ENCODE assay signal across 13 cellular contexts in the genomic region with DNA sequence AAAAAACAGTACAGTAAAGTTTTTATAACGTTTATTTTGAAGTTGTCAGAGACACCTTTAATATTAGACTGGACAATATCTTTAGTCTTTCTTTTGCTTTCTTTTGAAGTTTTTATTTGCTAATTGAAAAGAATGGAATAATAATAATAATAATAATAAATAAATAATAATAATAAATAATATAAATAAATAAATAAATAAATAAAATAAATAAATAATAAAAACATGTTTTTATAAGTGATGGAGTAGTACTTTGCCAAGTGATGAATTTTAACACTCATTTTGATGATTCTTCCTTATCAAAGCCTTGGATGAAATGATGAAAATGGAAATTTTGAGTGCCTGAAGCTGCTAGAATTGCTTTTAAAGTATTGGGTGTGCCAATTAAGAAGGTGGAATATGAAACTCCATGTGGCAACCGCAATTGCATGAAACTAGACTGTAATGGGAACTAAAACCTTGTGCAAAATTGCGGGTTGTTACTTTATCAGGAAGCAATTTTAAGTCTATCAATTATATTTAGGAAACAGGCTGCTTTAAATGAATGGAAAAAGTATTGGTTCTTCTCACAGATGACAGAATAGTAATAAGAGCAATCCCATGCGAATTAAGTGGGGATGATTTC. TPM values are rescaled to one million over a fixed set of nuclear protein-coding genes. Genes with fewer than 3 reads are reported as not detected.
DNase-seq lines count a peak whose midpoint lies in the region; ATAC-seq, FAIRE-seq and TF ChIP-seq lines count a peak whose summit lies in the region.
"Had no signal": no experiment of that assay in that cellular context is flagged by ENCODE, and none has a peak within 500 bp of the region (broad histone marks: within the 10 kb centered on the region; RNA-seq: fewer than 3 reads in every experiment).

No MANE protein-coding gene starts in this region.

- peaks cover 32% of the 10 kb centered on the region for H3K4me1 ChIP-seq in keratinocyte (ENCODE audit: control insufficient read depth, extremely low read depth, insufficient read depth, low read length)

- peak overlapping the region; percentile 35 for H3K27ac Mint-ChIP-seq in activated T-helper 1 cell treated with anti-CD3 and anti-CD28 coated beads, Interleukin-12 subunit alpha, Interleukin-12 subunit beta, Interleukin-2, Interleukin-4 antibody, amounts not matched to agents 30 ng/mL and 10 ng/mL and 1 ng/mL, durations not matched to agents 14 hours and 24 hours and 36 hours
- H3K27ac Mint-ChIP-seq: progenitor cell of endocrine pancreas had no signal

- H3K27ac ChIP-seq in keratinocyte (ENCODE audit: control insufficient read depth, insufficient read depth, low read length): peak overlapping the region; percentile 97

- peak overlapping the region; percentile 23 for H3K9ac ChIP-seq in keratinocyte (ENCODE audit: control insufficient read depth, extremely low read depth, insufficient read depth, low read length)

- peaks cover 75% of the 10 kb centered on the region for H3K4me1 Mint-ChIP-seq in activated T-helper 1 cell treated with anti-CD3 and anti-CD28 coated beads, Interleukin-12 subunit alpha, Interleukin-12 subunit beta, Interleukin-2, Interleukin-4 antibody, amounts not matched to agents 30 ng/mL and 10 ng/mL and 1 ng/mL, durations not matched to agents 14 hours and 24 hours and 36 hours (ENCODE audit: low read depth)

- TF ChIP-seq POLR2A in H54 (IDR thresholded peaks at IDR 0.05; ENCODE audit: low read depth, low read length): no peak

- peak overlapping the region; percentile 53 for H3K4me3 Mint-ChIP-seq in activated T-helper 1 cell treated with anti-CD3 and anti-CD28 coated beads, Interleukin-12 subunit alpha, Interleukin-12 subunit beta, Interleukin-2, Interleukin-4 antibody, amounts not matched to agents 30 ng/mL and 10 ng/mL and 1 ng/mL, durations not matched to agents 14 hours and 24 hours and 36 hours

- H3K36me3 ChIP-seq in keratinocyte (ENCODE audit: control insufficient read depth in 2 of 2, extremely low read depth in 1 of 2, insufficient read depth in 2 of 2, low read length in 2 of 2): peaks cover 14 to 49% of the 10 kb centered on the region in 2 experiments

- peak overlapping the region; percentile 84 for H3K4me2 ChIP-seq in keratinocyte (ENCODE audit: control insufficient read depth, extremely low read depth, insufficient read depth, low read depth, low read length)

- FAIRE-seq in A204.1 (lab: Jason Lieb, UNC): peak; percentile 94
- FAIRE-seq in H54 (lab: Jason Lieb, UNC): peak; percentile 94
- FAIRE-seq in keratinocyte (lab: Jason Lieb, UNC): no peak

- H3K27me3 ChIP-seq in keratinocyte (ENCODE audit: control insufficient read depth, extremely low read depth, insufficient read depth, low read length): no peaks in the 10 kb centered on the region
- H3K27me3 ChIP-seq: BLaER1 treated with 17β-estradiol and CSF1 and Interleukin-3, amounts not matched to agents 10 nM and 100 nM; upper lobe of left lung had no signal

- intact Hi-C loops in activated T-helper 1 cell treated with anti-CD3 and anti-CD28 coated beads, Interleukin-12 subunit alpha, Interleukin-12 subunit beta, Interleukin-2, Interleukin-4 antibody, amounts not matched to agents 30 ng/mL and 10 ng/mL and 1 ng/mL, durations not matched to agents 14 hours and 24 hours and 36 hours (cut with micrococcal nuclease): loop anchor here (2.0 to 10.0 kb wide), 7 partner anchors 49 to 1989 kb away; partner anchors contain the start of genes CARNMT1, CEMIP2, NMRK1 and OSTF1

- no peak for DNase-seq in H54 (ENCODE audit: insufficient read length, low spot score)
- DNase-seq in activated T-helper 1 cell treated with anti-CD3 and anti-CD28 coated beads, Interleukin-12 subunit alpha, Interleukin-12 subunit beta, Interleukin-2, Interleukin-4 antibody, amounts not matched to agents 30 ng/mL and 10 ng/mL and 1 ng/mL, durations not matched to agents 14 hours and 24 hours and 36 hours (ENCODE audit: low spot score): no peak
- DNase-seq in keratinocyte (ENCODE audit: low read depth, low spot score): no peak
- DNase-seq in T-helper 9 cell: no peak
- no peak for DNase-seq in NCI-H82 (lab: John Stamatoyannopoulos, UW)
- DNase-seq: NCI-H2107, Right ventricle myocardium superior, upper lobe of left lung had no signal

- TF ChIP-seq CTCF in keratinocyte (optimal IDR thresholded peaks at IDR 0.05 in 1 of 3, IDR thresholded peaks at IDR 0.05 in 1 of 3, conservative IDR thresholded peaks at IDR 0.05 in 1 of 3; ENCODE audit: extremely low read depth in 1 of 3, insufficient read depth in 2 of 3, low read length in 3 of 3): no peak

- peak overlapping the region in 2 of 3 experiments; percentile 94 to 98 for H3K4me3 ChIP-seq in keratinocyte (ENCODE audit: control insufficient read depth in 2 of 3, extremely low read depth in 1 of 3, insufficient read depth in 2 of 3, low read depth in 1 of 3, low read length in 3 of 3)

- H3K36me3 Mint-ChIP-seq in activated T-helper 1 cell treated with anti-CD3 and anti-CD28 coated beads, Interleukin-12 subunit alpha, Interleukin-12 subunit beta, Interleukin-2, Interleukin-4 antibody, amounts not matched to agents 30 ng/mL and 10 ng/mL and 1 ng/mL, durations not matched to agents 14 hours and 24 hours and 36 hours (ENCODE audit: low read depth): peaks cover 35% of the 10 kb centered on the region

- H3K9me1 ChIP-seq in keratinocyte (ENCODE audit: control insufficient read depth, extremely low read depth, insufficient read depth, low read length): no peaks in the 10 kb centered on the region

- H3K79me2 ChIP-seq in keratinocyte (ENCODE audit: control insufficient read depth, insufficient read depth, low read length): peaks cover 71% of the 10 kb centered on the region

- peaks cover 22% of the 10 kb centered on the region for H4K20me1 ChIP-seq in keratinocyte (ENCODE audit: control insufficient read depth, extremely low read depth, insufficient read depth, low read length)

- no peaks in the 10 kb centered on the region for H3K9me3 ChIP-seq in keratinocyte (ENCODE audit: control insufficient read depth, low read depth, low read length)
- H3K9me3 ChIP-seq: upper lobe of left lung had no signal

- H3K9me3 Mint-ChIP-seq in activated T-helper 1 cell treated with anti-CD3 and anti-CD28 coated beads, Interleukin-12 subunit alpha, Interleukin-12 subunit beta, Interleukin-2, Interleukin-4 antibody, amounts not matched to agents 30 ng/mL and 10 ng/mL and 1 ng/mL, durations not matched to agents 14 hours and 24 hours and 36 hours: no peaks in the 10 kb centered on the region

- no peak overlapping the region for H2AFZ ChIP-seq in keratinocyte (ENCODE audit: control insufficient read depth, low read length)

- no peak for ATAC-seq in GM19463 (IDR thresholded peaks at IDR 0.05; ENCODE audit: unreplicated experiment)
- no peak for ATAC-seq in GM21360 (IDR thresholded peaks at IDR 0.05; ENCODE audit: unreplicated experiment)

- H3K27me3 Mint-ChIP-seq in activated T-helper 1 cell treated with anti-CD3 and anti-CD28 coated beads, Interleukin-12 subunit alpha, Interleukin-12 subunit beta, Interleukin-2, Interleukin-4 antibody, amounts not matched to agents 30 ng/mL and 10 ng/mL and 1 ng/mL, durations not matched to agents 14 hours and 24 hours and 36 hours (ENCODE audit: insufficient read depth): no peaks in the 10 kb centered on the region

- dilution Hi-C loops in keratinocyte (cut with MboI; ENCODE audit: extremely low pct_ligation_motif_present, low sequenced_read_pairs): no loop called here

RNA-seq across cellular contexts. Expression of gene ANXA1, which starts 4.4 kb away (rescaled TPM):
- total RNA-seq in activated T-helper 1 cell treated with anti-CD3 and anti-CD28 coated beads, Interleukin-12 subunit alpha, Interleukin-12 subunit beta, Interleukin-2, Interleukin-4 antibody, amounts not matched to agents 30 ng/mL and 10 ng/mL and 1 ng/mL, durations not matched to agents 14 hours and 24 hours and 36 hours: 35.2 and 37.8 TPM in 2 replicates
- polyA plus RNA-seq in keratinocyte: 972 to 1,449 TPM (median 1,028 TPM) in 3 replicates
- 1,388 TPM for polyA plus RNA-seq in keratinocyte (2011; ENCODE audit: low read depth)
- polyA plus RNA-seq in keratinocyte (2011; cell fraction: cytosol; rRNA removed): 750 and 1,475 TPM in 2 replicates
- 1,170 and 1,541 TPM in 2 replicates for polyA plus RNA-seq in keratinocyte (2011; cell fraction: nucleus; rRNA removed)
- 740 and 1,721 TPM in 2 replicates for polyA plus RNA-seq in keratinocyte (2012; ENCODE audit: low replicate concordance)
- 121 to 703 TPM (median 426 TPM) in 3 replicates for polyA minus RNA-seq in keratinocyte
- polyA minus RNA-seq in keratinocyte (2011; cell fraction: cytosol; rRNA and poly(A)+ RNA removed): 323 TPM
- polyA minus RNA-seq in keratinocyte (2011; cell fraction: nucleus; rRNA and poly(A)+ RNA removed): 533 and 965 TPM in 2 replicates
